In genomic region chr11:120605469-120605868, GRCh38 we compare ENCODE assay signal across 14 cellular contexts.
DNase-seq lines count a peak whose midpoint lies in the region; ATAC-seq and TF ChIP-seq lines count a peak whose summit lies in the region.
"Had no signal": no experiment of that assay in that cellular context is flagged by ENCODE, and none has a peak within 500 bp of the region (broad histone marks: within the 10 kb centered on the region; RNA-seq: fewer than 3 reads in every experiment).

No MANE protein-coding gene starts in this region.

- H3K27me3 ChIP-seq in lower lobe of right lung (ENCODE audit: low read depth) = no peaks in the 10 kb centered on the region
- H3K27me3 ChIP-seq: BE2C had no signal

- DNase-seq in lower lobe of right lung = peak; percentile 15
- DNase-seq in stimulated activated naive B cell treated with anti-CD40 and anti-IgM and Interleukin-4, amounts not matched to agents 10 μg/mL and 1 μg/mL and 100 μg/mL, for 72 hours = peak; percentile 4
- DNase-seq in epidermal melanocyte (ENCODE audit: insufficient read length, low spot score) = no peak
- DNase-seq in foreskin melanocyte = no peak
- DNase-seq: BE2C; CD4-positive, alpha-beta memory T cell; DMS79; HCEC 1CT; HFFc6 had no signal

- H3K27ac ChIP-seq in lower lobe of right lung = no peak overlapping the region
- H3K27ac ChIP-seq: C4-2B had no signal

- no peaks in the 10 kb centered on the region for H3K36me3 Mint-ChIP-seq in stimulated activated naive B cell treated with anti-CD40 and anti-IgM and Interleukin-4, amounts not matched to agents 10 μg/mL and 1 μg/mL and 100 μg/mL, for 72 hours
- H3K36me3 Mint-ChIP-seq: CD4-positive, alpha-beta memory T cell; IgD-negative memory B cell had no signal

- ATAC-seq in GM19463 (IDR thresholded peaks at IDR 0.05; ENCODE audit: unreplicated experiment) (peak; percentile 44), lower lobe of right lung (no peak), GM19351 (IDR thresholded peaks at IDR 0.05; ENCODE audit: unreplicated experiment) (no peak), GM19324 (IDR thresholded peaks at IDR 0.05; ENCODE audit: low FRiP score, unreplicated experiment) (no peak)
- ATAC-seq in stimulated activated naive B cell treated with anti-CD40 and anti-IgM and Interleukin-4, amounts not matched to agents 10 μg/mL and 1 μg/mL and 100 μg/mL, for 72 hours (replicated peaks) = peak; percentile 52 to 78

- no peaks in the 10 kb centered on the region for H3K36me3 ChIP-seq in lower lobe of right lung
- H3K36me3 ChIP-seq: BE2C had no signal

- intact Hi-C loops in lower lobe of right lung (cut with DNase I) = no loop called here

- peaks cover 12 to 16% of the 10 kb centered on the region in 2 donors for H3K4me1 Mint-ChIP-seq in stimulated activated naive B cell treated with anti-CD40 and anti-IgM and Interleukin-4, amounts not matched to agents 10 μg/mL and 1 μg/mL and 100 μg/mL, for 72 hours
- H3K4me1 Mint-ChIP-seq: CD4-positive, alpha-beta memory T cell; IgD-negative memory B cell had no signal

- H3K4me1 ChIP-seq in lower lobe of right lung = peaks cover 3% of the 10 kb centered on the region
- H3K4me1 ChIP-seq: BE2C had no signal

- TF ChIP-seq CTCF in lower lobe of right lung (IDR thresholded peaks at IDR 0.05) = no peak

- H3K9me3 ChIP-seq in lower lobe of right lung = no peaks in the 10 kb centered on the region
- H3K9me3 ChIP-seq: BE2C had no signal

- H3K9me3 Mint-ChIP-seq in stimulated activated naive B cell treated with anti-CD40 and anti-IgM and Interleukin-4, amounts not matched to agents 10 μg/mL and 1 μg/mL and 100 μg/mL, for 72 hours = no peaks in the 10 kb centered on the region
- H3K9me3 Mint-ChIP-seq: CD4-positive, alpha-beta memory T cell; HFFc6; IgD-negative memory B cell had no signal

- peak overlapping the region; percentile 39 for H3K27ac Mint-ChIP-seq in stimulated activated naive B cell treated with anti-CD40 and anti-IgM and Interleukin-4, amounts not matched to agents 10 μg/mL and 1 μg/mL and 100 μg/mL, for 72 hours
- H3K27ac Mint-ChIP-seq: CD4-positive, alpha-beta memory T cell; HFFc6 had no signal

- peaks cover 26 to 30% of the 10 kb centered on the region in 2 donors for H3K27me3 Mint-ChIP-seq in stimulated activated naive B cell treated with anti-CD40 and anti-IgM and Interleukin-4, amounts not matched to agents 10 μg/mL and 1 μg/mL and 100 μg/mL, for 72 hours

- H3K4me3 ChIP-seq in lower lobe of right lung = no peak overlapping the region

- H3K4me3 Mint-ChIP-seq in stimulated activated naive B cell treated with anti-CD40 and anti-IgM and Interleukin-4, amounts not matched to agents 10 μg/mL and 1 μg/mL and 100 μg/mL, for 72 hours = peak overlapping the region in 1 of 2 donors; percentile 40
- H3K4me3 Mint-ChIP-seq: CD4-positive, alpha-beta memory T cell; HFFc6; IgD-negative memory B cell had no signal

Comparison
In these comparisons a context has a peak if more than half of its experiments do, and no peak if none do; other contexts are left out.
1. ATAC-seq: peak in GM19463 (single experiment) and stimulated activated naive B cell treated with anti-CD40 and anti-IgM and Interleukin-4, amounts not matched to agents 10 μg/mL and 1 μg/mL and 100 μg/mL, for 72 hours (2 of 2); none in lower lobe of right lung (0 of 2), GM19351 (single experiment) and GM19324 (single experiment).
2. DNase-seq: peak in lower lobe of right lung (single experiment) and stimulated activated naive B cell treated with anti-CD40 and anti-IgM and Interleukin-4, amounts not matched to agents 10 μg/mL and 1 μg/mL and 100 μg/mL, for 72 hours (single experiment); none in epidermal melanocyte (single experiment) and foreskin melanocyte (single experiment).